ENCODE assay signal across 22 cellular contexts in genomic region chr6:114024746-114025145, GRCh38.
"Had no signal": no experiment of that assay in that cellular context is flagged by ENCODE, and none has a peak within 500 bp of the region (broad histone marks: within the 10 kb centered on the region; RNA-seq: fewer than 3 reads in every experiment).

No MANE protein-coding gene starts in this region.

- DNase-seq: activated CD4-positive, alpha-beta T cell treated with anti-CD3 and anti-CD28 coated beads for 4 hours; activated CD4-positive, alpha-beta T cell treated with anti-CD3 and anti-CD28 coated beads, Interleukin-2, amount 50 U/mL, for 48 hours; activated CD4-positive, CD25-positive, alpha-beta regulatory T cell; activated effector memory CD4-positive, alpha-beta T cell treated with Interleukin-2 at 50 U/mL for 16 hours; activated naive CD4-positive, alpha-beta T cell treated with anti-CD3 and anti-CD28 coated beads, Interleukin-2, amount 10 ng/mL, durations not matched to agents 7 days and 5 days; activated T-cell treated with anti-CD3 and anti-CD28 coated beads, Interleukin-2, amount 50 U/mL, for 72 hours; dorsolateral prefrontal cortex; foreskin melanocyte; immature natural killer cell; kidney glomerular epithelial cell; left lung; naive thymus-derived CD4-positive, alpha-beta T cell; occipital lobe; posterior cingulate gyrus; right lobe of liver; stimulated activated CD4-positive, alpha-beta T cell treated with anti-CD3 and anti-CD28 coated beads, Interleukin-15, amount 100 ng/mL, for 24 hours; T-helper 17 cell; testis; trophoblast cell; uterus had no signal

- H3K27me3 Mint-ChIP-seq: T-helper 17 cell had no signal

- H3K27ac Mint-ChIP-seq: activated naive CD4-positive, alpha-beta T cell treated with anti-CD3 and anti-CD28 coated beads, Interleukin-2, amount 10 ng/mL, durations not matched to agents 7 days and 5 days; activated T-cell treated with anti-CD3 and anti-CD28 coated beads, Interleukin-2, amount 50 U/mL, for 72 hours; immature natural killer cell; naive thymus-derived CD4-positive, alpha-beta T cell; stimulated activated memory B cell treated with anti-CD40 and anti-IgM and Interleukin-4, amounts not matched to agents 10 μg/mL and 1 μg/mL and 100 μg/mL, for 72 hours; T-helper 17 cell had no signal

- ATAC-seq: activated T-cell treated with anti-CD3 and anti-CD28 coated beads, Interleukin-2, amount 50 U/mL, for 72 hours; left lung; naive thymus-derived CD4-positive, alpha-beta T cell; right lobe of liver; stimulated activated memory B cell treated with anti-CD40 and anti-IgM and Interleukin-4, amounts not matched to agents 10 μg/mL and 1 μg/mL and 100 μg/mL, for 72 hours; T-helper 17 cell had no signal

- H3K36me3 Mint-ChIP-seq: activated naive CD4-positive, alpha-beta T cell treated with anti-CD3 and anti-CD28 coated beads, Interleukin-2, amount 10 ng/mL, durations not matched to agents 7 days and 5 days; immature natural killer cell; naive thymus-derived CD4-positive, alpha-beta T cell; stimulated activated memory B cell treated with anti-CD40 and anti-IgM and Interleukin-4, amounts not matched to agents 10 μg/mL and 1 μg/mL and 100 μg/mL, for 72 hours had no signal

- H3K4me1 Mint-ChIP-seq: activated naive CD4-positive, alpha-beta T cell treated with anti-CD3 and anti-CD28 coated beads, Interleukin-2, amount 10 ng/mL, durations not matched to agents 7 days and 5 days; immature natural killer cell; neural crest cell; stimulated activated memory B cell treated with anti-CD40 and anti-IgM and Interleukin-4, amounts not matched to agents 10 μg/mL and 1 μg/mL and 100 μg/mL, for 72 hours; T-helper 17 cell had no signal

- H3K9me3 Mint-ChIP-seq: activated naive CD4-positive, alpha-beta T cell treated with anti-CD3 and anti-CD28 coated beads, Interleukin-2, amount 10 ng/mL, durations not matched to agents 7 days and 5 days; activated T-cell treated with anti-CD3 and anti-CD28 coated beads, Interleukin-2, amount 50 U/mL, for 72 hours; immature natural killer cell; naive thymus-derived CD4-positive, alpha-beta T cell had no signal

- H3K4me3 Mint-ChIP-seq: activated naive CD4-positive, alpha-beta T cell treated with anti-CD3 and anti-CD28 coated beads, Interleukin-2, amount 10 ng/mL, durations not matched to agents 7 days and 5 days; activated T-cell treated with anti-CD3 and anti-CD28 coated beads, Interleukin-2, amount 50 U/mL, for 72 hours; immature natural killer cell; naive thymus-derived CD4-positive, alpha-beta T cell; neural crest cell; stimulated activated memory B cell treated with anti-CD40 and anti-IgM and Interleukin-4, amounts not matched to agents 10 μg/mL and 1 μg/mL and 100 μg/mL, for 72 hours; T-helper 17 cell had no signal
